Comparison of ENCODE assay signal across 27 cellular contexts in genomic region chr11:96033054-96033453, GRCh38.
DNase-seq lines count a peak whose midpoint lies in the region; ATAC-seq and TF ChIP-seq lines count a peak whose summit lies in the region.
"Had no signal": no experiment of that assay in that cellular context is flagged by ENCODE, and none has a peak within 500 bp of the region (broad histone marks: within the 10 kb centered on the region; RNA-seq: fewer than 3 reads in every experiment).

No MANE protein-coding gene starts in this region.

- no peak overlapping the region for H2BK120ac ChIP-seq in trophoblast cell (ENCODE audit: insufficient read depth, low read length, poor library complexity)

- no peak overlapping the region for H3K14ac ChIP-seq in trophoblast cell (ENCODE audit: low read length)

- no peak overlapping the region for H3K23ac ChIP-seq in trophoblast cell (ENCODE audit: low read length)

- no peak overlapping the region for H2AK5ac ChIP-seq in trophoblast cell (ENCODE audit: low read length)

- H3K27me3 ChIP-seq in hepatocyte (no peaks in the 10 kb centered on the region), trophoblast cell (ENCODE audit: insufficient read depth, low read length) (no peaks in the 10 kb centered on the region)
- H3K27me3 ChIP-seq: adrenal gland, BE2C, upper lobe of left lung had no signal

- peaks cover 3% of the 10 kb centered on the region for H3K79me2 ChIP-seq in hepatocyte
- H3K79me2 ChIP-seq in trophoblast cell (ENCODE audit: control insufficient read depth, insufficient read depth, low read length, poor library complexity) = peaks cover 2% of the 10 kb centered on the region

- no peak overlapping the region for H2BK12ac ChIP-seq in trophoblast cell (ENCODE audit: low read length)

- no peaks in the 10 kb centered on the region for H3K36me3 ChIP-seq in hepatocyte (replicated peaks; ENCODE audit: insufficient read depth, low read depth)
- H3K36me3 ChIP-seq in trophoblast cell (ENCODE audit: control insufficient read depth in 1 of 2, insufficient read depth in 2 of 2, low read length in 2 of 2) = peaks cover 0 to 5% of the 10 kb centered on the region in 2 experiments
- H3K36me3 ChIP-seq: adrenal gland, BE2C, upper lobe of left lung had no signal

- H4K12ac ChIP-seq in trophoblast cell (ENCODE audit: low read depth, low read length) = no peak overlapping the region

- ATAC-seq in T-cell (replicated peaks in 1 of 4) = no peak
- ATAC-seq: left lobe of liver had no signal

- H2BK5ac ChIP-seq in trophoblast cell (ENCODE audit: low read depth, low read length, poor library complexity) = no peak overlapping the region

- H3K4me3 ChIP-seq in hepatocyte (no peak overlapping the region), trophoblast cell (ENCODE audit: low read depth, low read length) (no peak overlapping the region)
- H3K4me3 ChIP-seq: adrenal gland, upper lobe of left lung had no signal

- no peaks in the 10 kb centered on the region for H3K27me3 Mint-ChIP-seq in T-cell
- H3K27me3 Mint-ChIP-seq: activated T-cell treated with anti-CD3 and anti-CD28 coated beads, Interleukin-2, amount 50 U/mL, for 24 hours; IgD-negative memory B cell; naive B cell had no signal

- DNase-seq in M059J (ENCODE audit: low read depth) = peak; percentile 66
- DNase-seq in T-cell = no peak
- DNase-seq in hepatocyte (ENCODE audit: low spot score) = no peak
- DNase-seq in trophoblast cell = peak; percentile 71 to 99
- DNase-seq in cerebellar cortex (ENCODE audit: low spot score) = no peak
- DNase-seq in T1000 (lab: John Stamatoyannopoulos, UW) = no peak
- no peak for DNase-seq in HUDEP-2 (lab: John Stamatoyannopoulos, UW; ENCODE audit: unreplicated experiment in 76 of 76)
- no peak for DNase-seq in mucosa of gallbladder (ENCODE audit: low spot score)
- DNase-seq: activated gamma-delta T cell; activated T-cell treated with anti-CD3 and anti-CD28 coated beads, Interleukin-2, amount 50 U/mL, for 24 hours; adrenal gland; BE2C; DMS153; immature natural killer cell; naive B cell; NCI-H1092; NCI-H1694; NCI-H82; occipital lobe; RPMI8226; SK-N-SH; stimulated activated CD4-positive, alpha-beta T cell treated with anti-CD3 and anti-CD28 coated beads, Interleukin-15, amount 100 ng/mL, for 24 hours; stimulated activated CD4-positive, alpha-beta T cell treated with anti-CD3 and anti-CD28 coated beads, Interleukin-4, amount 100 ng/mL, for 4 hours; upper lobe of left lung had no signal

- H3K4me1 ChIP-seq in hepatocyte (ENCODE audit: insufficient read depth) (peaks cover 22% of the 10 kb centered on the region), trophoblast cell (ENCODE audit: control insufficient read depth in 1 of 2, insufficient read depth in 2 of 2, low read length in 2 of 2) (peaks cover 4 to 16% of the 10 kb centered on the region in 2 experiments)
- H3K4me1 ChIP-seq: adrenal gland, BE2C had no signal

- H3K9me3 Mint-ChIP-seq in T-cell = no peaks in the 10 kb centered on the region
- H3K9me3 Mint-ChIP-seq: activated T-cell treated with anti-CD3 and anti-CD28 coated beads, Interleukin-2, amount 50 U/mL, for 24 hours; IgD-negative memory B cell; immature natural killer cell; naive B cell; T-helper 1 cell treated with Interleukin-12 subunit alpha and Interleukin-12 subunit beta and Interleukin-4 antibody, amounts not matched to agents 30 μg/mL and 1 μg/mL, for 36 hours had no signal

- H3K36me3 Mint-ChIP-seq in T-cell = peaks cover 21% of the 10 kb centered on the region
- H3K36me3 Mint-ChIP-seq: naive B cell had no signal

- no peak for TF ChIP-seq CTCF in hepatocyte (IDR thresholded peaks at IDR 0.05; ENCODE audit: poor library complexity)

- peak overlapping the region; percentile 4 to 56 for H3K27ac Mint-ChIP-seq in T-cell
- H3K27ac Mint-ChIP-seq: activated T-cell treated with anti-CD3 and anti-CD28 coated beads, Interleukin-2, amount 50 U/mL, for 24 hours; immature natural killer cell; T-helper 1 cell treated with Interleukin-12 subunit alpha and Interleukin-12 subunit beta and Interleukin-4 antibody, amounts not matched to agents 30 μg/mL and 1 μg/mL, for 36 hours had no signal

- no peak overlapping the region for H4K91ac ChIP-seq in trophoblast cell (ENCODE audit: low read depth, low read length)

- H3K27ac ChIP-seq in hepatocyte (peak overlapping the region; percentile 53), trophoblast cell (ENCODE audit: low read depth, low read length) (no peak overlapping the region)
- H3K27ac ChIP-seq: adrenal gland had no signal

- no peak overlapping the region for H2AFZ ChIP-seq in hepatocyte
- no peak overlapping the region for H2AFZ ChIP-seq in trophoblast cell (ENCODE audit: insufficient read depth, low read length, poor library complexity)

- H3K79me1 ChIP-seq in trophoblast cell (ENCODE audit: low read length) = peaks cover 9% of the 10 kb centered on the region

- H3K4me3 Mint-ChIP-seq in T-cell = no peak overlapping the region
- H3K4me3 Mint-ChIP-seq: activated T-cell treated with anti-CD3 and anti-CD28 coated beads, Interleukin-2, amount 50 U/mL, for 24 hours; IgD-negative memory B cell; immature natural killer cell; naive B cell; T-helper 1 cell treated with Interleukin-12 subunit alpha and Interleukin-12 subunit beta and Interleukin-4 antibody, amounts not matched to agents 30 μg/mL and 1 μg/mL, for 36 hours had no signal

- H3K18ac ChIP-seq in trophoblast cell (ENCODE audit: low read length) = no peak overlapping the region

- no peaks in the 10 kb centered on the region for H4K20me1 ChIP-seq in hepatocyte (ENCODE audit: insufficient read depth, poor library complexity, severe bottlenecking)

- H4K8ac ChIP-seq in trophoblast cell (ENCODE audit: low read depth, low read length) = no peak overlapping the region

- H3K4me2 ChIP-seq in hepatocyte (no peak overlapping the region), trophoblast cell (ENCODE audit: low read length) (no peak overlapping the region)
- H3K4me2 ChIP-seq: SK-N-SH had no signal

- H3K9ac ChIP-seq in trophoblast cell (ENCODE audit: low read length) = no peak overlapping the region
- H3K9ac ChIP-seq: SK-N-SH had no signal

- H3K9me3 ChIP-seq in hepatocyte (ENCODE audit: low read depth) (no peaks in the 10 kb centered on the region), trophoblast cell (ENCODE audit: insufficient read depth, low read depth, low read length) (no peaks in the 10 kb centered on the region)
- H3K9me3 ChIP-seq: adrenal gland, BE2C, SK-N-SH, upper lobe of left lung had no signal

- H3K4me1 Mint-ChIP-seq in T-cell = peaks cover 61 to 62% (median 61%) of the 10 kb centered on the region in 3 donors

- CTCF ChIA-PET in T-cell (lab: Charles Lee) = interaction anchor here in 1 of 2 donors (0.5 to 0.6 kb wide), 2 partner anchors 23 to 336 kb away, joined by 3 to 8 read pairs; no protein-coding TSS in a partner anchor

- H3K9me2 ChIP-seq in hepatocyte (replicated peaks; ENCODE audit: insufficient read depth) = no peaks in the 10 kb centered on the region
- H3K9me2 ChIP-seq: SK-N-SH had no signal

- POLR2A ChIA-PET in T-cell (lab: Charles Lee) = no interaction called here

- H3K4ac ChIP-seq in trophoblast cell (ENCODE audit: low read depth, low read length) = no peak overlapping the region

Comparison
In these comparisons a context has a peak if more than half of its experiments do, and no peak if none do; other contexts are left out.
1. DNase-seq: peak in M059J (single experiment) and trophoblast cell (2 of 2); none in T-cell (0 of 34), hepatocyte (single experiment), cerebellar cortex (single experiment), T1000 (single experiment), HUDEP-2 (0 of 76) and mucosa of gallbladder (single experiment).